19 cellular contexts compared by ENCODE assay signal in genomic region chr1:4481451-4481850, GRCh38.
DNase-seq lines count a peak whose midpoint lies in the region; ATAC-seq and TF ChIP-seq lines count a peak whose summit lies in the region.
"Had no signal": no experiment of that assay in that cellular context is flagged by ENCODE, and none has a peak within 500 bp of the region (broad histone marks: within the 10 kb centered on the region; RNA-seq: fewer than 3 reads in every experiment).

No MANE protein-coding gene starts in this region.

- no peak overlapping the region for H3K4ac ChIP-seq in neuronal stem cell (ENCODE audit: low read length)

- H3K9ac ChIP-seq in neuronal stem cell (ENCODE audit: low read depth, low read length, poor library complexity), result no peak overlapping the region
- H3K9ac ChIP-seq: BLaER1 had no signal

- no peak overlapping the region for H2BK12ac ChIP-seq in neuronal stem cell (ENCODE audit: low read length)

- TF ChIP-seq POLR2A in sigmoid colon (IDR thresholded peaks at IDR 0.05), result no peak

- intact Hi-C loops in CD14-positive monocyte (cut with micrococcal nuclease), result no loop called here
- intact Hi-C loops in sigmoid colon (cut with DNase I), result no loop called here

- TF ChIP-seq CTCF in CD14-positive monocyte (IDR thresholded peaks at IDR 0.05) (no peak), chondrocyte (IDR thresholded peaks at IDR 0.05) (no peak), sigmoid colon (IDR thresholded peaks at IDR 0.05) (no peak)

- H3K9me3 ChIP-seq in neuronal stem cell (replicated peaks in 1 of 2; ENCODE audit: control insufficient read depth in 2 of 2, insufficient read depth in 1 of 2, low read depth in 1 of 2, low read length in 2 of 2), result peaks cover 0 to 7% of the 10 kb centered on the region in 2 donors
- H3K9me3 ChIP-seq in sigmoid colon, result peaks cover 0 to 7% (median 3%) of the 10 kb centered on the region in 4 donors
- H3K9me3 ChIP-seq: BE2C, Caco-2 had no signal

- H3K36me3 ChIP-seq in neuronal stem cell (replicated peaks in 1 of 2; ENCODE audit: control insufficient read depth in 2 of 2, insufficient read depth in 2 of 2, low read length in 2 of 2) (no peaks in the 10 kb centered on the region), sigmoid colon (no peaks in the 10 kb centered on the region)
- H3K36me3 ChIP-seq: BE2C, BLaER1 had no signal

- DNase-seq in CD14-positive monocyte (ENCODE audit: low spot score), result peak; percentile 16
- DNase-seq in chondrocyte (ENCODE audit: low spot score), result peak; percentile 77
- DNase-seq in neuronal stem cell (ENCODE audit: low spot score), result no peak
- peak; percentile 55 for DNase-seq in sigmoid colon
- no peak for DNase-seq in activated naive CD8-positive, alpha-beta T cell treated with anti-CD3 and anti-CD28 coated beads, Interleukin-2, amount 50 U/mL, for 24 hours
- DNase-seq: 8988T; ACHN; BE2C; C1 segment of cervical spinal cord; Caco-2; Calu3; CD4-positive, alpha-beta T cell; CD8-positive, alpha-beta T cell; DMS79 treated with DMSO at 0.1 percent for 48 hours; GF-D8 had no signal

- peaks cover 0 to 5% of the 10 kb centered on the region in 2 donors for H3K4me1 ChIP-seq in neuronal stem cell (ENCODE audit: control insufficient read depth in 2 of 2, insufficient read depth in 1 of 2, low read depth in 1 of 2, low read length in 2 of 2)
- no peaks in the 10 kb centered on the region for H3K4me1 ChIP-seq in sigmoid colon
- H3K4me1 ChIP-seq: BE2C, Caco-2 had no signal

- no peaks in the 10 kb centered on the region for H3K36me3 Mint-ChIP-seq in CD14-positive monocyte
- no peaks in the 10 kb centered on the region for H3K36me3 Mint-ChIP-seq in chondrocyte (ENCODE audit: low read depth)
- no peaks in the 10 kb centered on the region for H3K36me3 Mint-ChIP-seq in activated naive CD8-positive, alpha-beta T cell treated with anti-CD3 and anti-CD28 coated beads, Interleukin-2, amount 50 U/mL, for 24 hours (ENCODE audit: low read depth)
- H3K36me3 Mint-ChIP-seq: CD8-positive, alpha-beta T cell had no signal

- peak overlapping the region; percentile 6 for H2BK15ac ChIP-seq in neuronal stem cell (ENCODE audit: low read length)

- no peaks in the 10 kb centered on the region for H3K27me3 ChIP-seq in neuronal stem cell (ENCODE audit: control insufficient read depth in 3 of 3, insufficient read depth in 3 of 3, low read depth in 1 of 3, low read length in 3 of 3)
- H3K27me3 ChIP-seq in sigmoid colon, result peaks cover 0 to 4% (median 0%) of the 10 kb centered on the region in 3 donors
- H3K27me3 ChIP-seq: BE2C, BLaER1 had no signal

- H3K27me3 Mint-ChIP-seq in CD14-positive monocyte (ENCODE audit: low read depth in 3 of 3) (peaks cover 0 to 6% (median 2%) of the 10 kb centered on the region in 3 donors), chondrocyte (ENCODE audit: low read depth) (no peaks in the 10 kb centered on the region)
- peaks cover 1% of the 10 kb centered on the region for H3K27me3 Mint-ChIP-seq in activated naive CD8-positive, alpha-beta T cell treated with anti-CD3 and anti-CD28 coated beads, Interleukin-2, amount 50 U/mL, for 24 hours
- H3K27me3 Mint-ChIP-seq: CD4-positive, alpha-beta T cell had no signal

- peak overlapping the region in 1 of 2 donors; percentile 19 for H3K4me3 ChIP-seq in neuronal stem cell (ENCODE audit: low read length in 2 of 2)
- H3K4me3 ChIP-seq in sigmoid colon, result no peak overlapping the region
- H3K4me3 ChIP-seq: BLaER1 had no signal

- no peak for TF ChIP-seq EP300 in sigmoid colon (IDR thresholded peaks at IDR 0.05)

- H3K23ac ChIP-seq in neuronal stem cell (ENCODE audit: low read depth, low read length, poor library complexity), result no peak overlapping the region

- no peak overlapping the region for H4K91ac ChIP-seq in neuronal stem cell (ENCODE audit: low read depth, low read length, poor library complexity)

- H3K9me3 Mint-ChIP-seq in CD14-positive monocyte, result peaks cover 9 to 21% (median 16%) of the 10 kb centered on the region in 7 donors
- H3K9me3 Mint-ChIP-seq in chondrocyte (ENCODE audit: low read depth), result peaks cover 55% of the 10 kb centered on the region
- peaks cover 12% of the 10 kb centered on the region for H3K9me3 Mint-ChIP-seq in activated naive CD8-positive, alpha-beta T cell treated with anti-CD3 and anti-CD28 coated beads, Interleukin-2, amount 50 U/mL, for 24 hours

- H3K18ac ChIP-seq in neuronal stem cell (ENCODE audit: low read length), result peak overlapping the region; percentile 9

- H3K4me1 Mint-ChIP-seq in CD14-positive monocyte, result no peaks in the 10 kb centered on the region
- no peaks in the 10 kb centered on the region for H3K4me1 Mint-ChIP-seq in chondrocyte (ENCODE audit: low read depth)
- H3K4me1 Mint-ChIP-seq in activated naive CD8-positive, alpha-beta T cell treated with anti-CD3 and anti-CD28 coated beads, Interleukin-2, amount 50 U/mL, for 24 hours, result no peaks in the 10 kb centered on the region

- H2AK5ac ChIP-seq in neuronal stem cell (ENCODE audit: low read depth, low read length), result peak overlapping the region; percentile 48

- ATAC-seq in HG02840 (IDR thresholded peaks at IDR 0.05; ENCODE audit: low FRiP score, unreplicated experiment) (no peak), GM18511 (IDR thresholded peaks at IDR 0.05; ENCODE audit: unreplicated experiment) (no peak), HG02642 (IDR thresholded peaks at IDR 0.05; ENCODE audit: poor library complexity, unreplicated experiment) (no peak)
- ATAC-seq in activated naive CD8-positive, alpha-beta T cell treated with anti-CD3 and anti-CD28 coated beads, Interleukin-2, amount 50 U/mL, for 24 hours, result no peak
- ATAC-seq: CD8-positive, alpha-beta T cell had no signal

- H3K27ac Mint-ChIP-seq in CD14-positive monocyte, result no peak overlapping the region
- H3K27ac Mint-ChIP-seq in chondrocyte (ENCODE audit: unreplicated experiment), result no peak overlapping the region
- H3K27ac Mint-ChIP-seq in activated naive CD8-positive, alpha-beta T cell treated with anti-CD3 and anti-CD28 coated beads, Interleukin-2, amount 50 U/mL, for 24 hours, result no peak overlapping the region
- H3K27ac Mint-ChIP-seq: CD4-positive, alpha-beta T cell; CD8-positive, alpha-beta T cell had no signal

- H4K8ac ChIP-seq in neuronal stem cell (ENCODE audit: low read depth, low read length), result no peak overlapping the region

- no peak overlapping the region for H2BK120ac ChIP-seq in neuronal stem cell (ENCODE audit: low read depth, low read length)

- no peak overlapping the region for H2AFZ ChIP-seq in neuronal stem cell (ENCODE audit: low read length)

- H3K4me2 ChIP-seq in neuronal stem cell (ENCODE audit: insufficient read depth, low read length, poor library complexity, severe bottlenecking), result no peak overlapping the region
- H3K4me2 ChIP-seq: BLaER1 had no signal

- no peak overlapping the region for H2BK5ac ChIP-seq in neuronal stem cell (ENCODE audit: low read length)

- H3K4me3 Mint-ChIP-seq in CD14-positive monocyte (no peak overlapping the region), chondrocyte (ENCODE audit: unreplicated experiment) (no peak overlapping the region)
- H3K4me3 Mint-ChIP-seq in activated naive CD8-positive, alpha-beta T cell treated with anti-CD3 and anti-CD28 coated beads, Interleukin-2, amount 50 U/mL, for 24 hours, result no peak overlapping the region
- H3K4me3 Mint-ChIP-seq: CD4-positive, alpha-beta T cell; CD8-positive, alpha-beta T cell had no signal

- WGBS in neuronal stem cell (ENCODE audit: extremely low coverage in 2 of 2, insufficient read length in 2 of 2, insufficient replicate concordance in 1 of 2), 2 donors, result no CpG with 5 or more reads among the region's 18 CpGs
- WGBS in sigmoid colon, 2 donors, result 87 to 91% methylated on average over 18 of the region's 18 CpGs

- H3K79me1 ChIP-seq in neuronal stem cell (ENCODE audit: low read depth, low read length), result no peaks in the 10 kb centered on the region

- no peak overlapping the region for H3K27ac ChIP-seq in neuronal stem cell (replicated peaks; ENCODE audit: low read length)
- no peak overlapping the region for H3K27ac ChIP-seq in sigmoid colon
- H3K27ac ChIP-seq: BLaER1 had no signal

- H3K14ac ChIP-seq in neuronal stem cell (ENCODE audit: low read length), result peak overlapping the region; percentile 60

Comparison
In these comparisons a context has a peak if more than half of its experiments do, and no peak if none do; other contexts are left out.
1. DNase-seq: peak in CD14-positive monocyte (single experiment), chondrocyte (single experiment) and sigmoid colon (single experiment); none in neuronal stem cell (single experiment) and activated naive CD8-positive, alpha-beta T cell treated with anti-CD3 and anti-CD28 coated beads, Interleukin-2, amount 50 U/mL, for 24 hours (single experiment).